ENCODE assay signal across 14 cellular contexts in genomic region chr1:175016073-175016722, GRCh38. TPM values are rescaled to one million over a fixed set of nuclear protein-coding genes. Genes with fewer than 3 reads are reported as not detected.
DNase-seq lines count a peak whose midpoint lies in the region; TF ChIP-seq lines count a peak whose summit lies in the region.
"Had no signal": no experiment of that assay in that cellular context is flagged by ENCODE, and none has a peak within 500 bp of the region (broad histone marks: within the 10 kb centered on the region; RNA-seq: fewer than 3 reads in every experiment).

No MANE protein-coding gene starts in this region.

- peak overlapping the region; percentile 57 for H3K27ac Mint-ChIP-seq in activated T-cell treated with anti-CD3 and anti-CD28 coated beads, Interleukin-2, amount 50 U/mL, for 24 hours
- H3K27ac Mint-ChIP-seq in endothelial cell (ENCODE audit: unreplicated experiment): no peak overlapping the region

- no peak overlapping the region for H2AFZ ChIP-seq in smooth muscle cell (ENCODE audit: low read depth)

- H3K79me2 ChIP-seq in smooth muscle cell (ENCODE audit: low read depth): peaks cover 16% of the 10 kb centered on the region

- no peaks in the 10 kb centered on the region for H3F3A ChIP-seq in smooth muscle cell (ENCODE audit: low read depth)

- H3K9ac ChIP-seq in smooth muscle cell (ENCODE audit: low read depth): no peak overlapping the region

- no peaks in the 10 kb centered on the region for H3K27me3 ChIP-seq in SJSA1 (replicated peaks)
- no peaks in the 10 kb centered on the region for H3K27me3 ChIP-seq in smooth muscle cell (ENCODE audit: low read depth)
- H3K27me3 ChIP-seq: BE2C, colonic mucosa had no signal

- H3K27me3 Mint-ChIP-seq in activated T-cell treated with anti-CD3 and anti-CD28 coated beads, Interleukin-2, amount 50 U/mL, for 24 hours: no peaks in the 10 kb centered on the region
- no peaks in the 10 kb centered on the region for H3K27me3 Mint-ChIP-seq in endothelial cell (ENCODE audit: unreplicated experiment)

- peaks cover 17% of the 10 kb centered on the region for H3K4me1 ChIP-seq in SJSA1 (replicated peaks)
- H3K4me1 ChIP-seq in smooth muscle cell (ENCODE audit: low read depth): no peaks in the 10 kb centered on the region
- H3K4me1 ChIP-seq: BE2C, colonic mucosa had no signal

- H3K4me3 ChIP-seq in SJSA1: no peak overlapping the region
- no peak overlapping the region for H3K4me3 ChIP-seq in epithelial cell of esophagus (ENCODE audit: low read length)
- H3K4me3 ChIP-seq in smooth muscle cell: no peak overlapping the region
- H3K4me3 ChIP-seq: colonic mucosa had no signal

- no peak overlapping the region for H3K4me3 Mint-ChIP-seq in activated T-cell treated with anti-CD3 and anti-CD28 coated beads, Interleukin-2, amount 50 U/mL, for 24 hours
- H3K4me3 Mint-ChIP-seq in endothelial cell (ENCODE audit: unreplicated experiment): no peak overlapping the region

- no peak for TF ChIP-seq CTCF in epithelial cell of esophagus (IDR thresholded peaks at IDR 0.05; ENCODE audit: insufficient read depth, low read depth, low read length, missing control alignments)
- TF ChIP-seq CTCF in smooth muscle cell (IDR thresholded peaks at IDR 0.05; ENCODE audit: borderline replicate concordance, insufficient read depth, poor library complexity, severe bottlenecking): no peak
- TF ChIP-seq CTCF in endothelial cell (IDR thresholded peaks at IDR 0.05; ENCODE audit: unreplicated experiment): no peak

- no peaks in the 10 kb centered on the region for H3K9me3 Mint-ChIP-seq in activated T-cell treated with anti-CD3 and anti-CD28 coated beads, Interleukin-2, amount 50 U/mL, for 24 hours
- no peaks in the 10 kb centered on the region for H3K9me3 Mint-ChIP-seq in endothelial cell (ENCODE audit: unreplicated experiment)

- peaks cover 69% of the 10 kb centered on the region for H3K36me3 ChIP-seq in SJSA1
- H3K36me3 ChIP-seq in smooth muscle cell (ENCODE audit: low read depth): peaks cover 14% of the 10 kb centered on the region

- H4K20me1 ChIP-seq in smooth muscle cell (ENCODE audit: low read depth): no peaks in the 10 kb centered on the region

- H3K9me3 ChIP-seq in SJSA1 (replicated peaks) (no peaks in the 10 kb centered on the region), smooth muscle cell (replicated peaks; ENCODE audit: low read depth) (no peaks in the 10 kb centered on the region)
- H3K9me3 ChIP-seq: BE2C, colonic mucosa had no signal

- H3K36me3 Mint-ChIP-seq in activated T-cell treated with anti-CD3 and anti-CD28 coated beads, Interleukin-2, amount 50 U/mL, for 24 hours (ENCODE audit: low read depth): peaks cover 90% of the 10 kb centered on the region
- H3K36me3 Mint-ChIP-seq in endothelial cell (ENCODE audit: low read depth, unreplicated experiment): peaks cover 26% of the 10 kb centered on the region

- peaks cover 22% of the 10 kb centered on the region for H3K4me1 Mint-ChIP-seq in activated T-cell treated with anti-CD3 and anti-CD28 coated beads, Interleukin-2, amount 50 U/mL, for 24 hours (ENCODE audit: low read depth)
- H3K4me1 Mint-ChIP-seq in endothelial cell (ENCODE audit: unreplicated experiment): peaks cover 4% of the 10 kb centered on the region

- WGBS in smooth muscle cell (ENCODE audit: low lambda C conversion rate): 94% methylated on average over 3 of the region's 3 CpGs

- H3K27ac ChIP-seq in SJSA1 (0 out of 2 replicates have a peak overlapping the region, but pooled peaks have one; percentile 58), smooth muscle cell (ENCODE audit: low read depth) (peak overlapping the region; percentile 28)
- H3K27ac ChIP-seq: colonic mucosa had no signal

- DNase-seq in activated T-cell treated with anti-CD3 and anti-CD28 coated beads, Interleukin-2, amount 50 U/mL, for 24 hours: no peak
- DNase-seq in activated T-cell treated with anti-CD3 and anti-CD28 coated beads, Interleukin-2, amount 50 U/mL, for 48 hours: no peak
- DNase-seq in SJSA1 (ENCODE audit: low read depth in 1 of 2, low spot score in 2 of 2): no peak
- peak; percentile 11 for DNase-seq in epithelial cell of esophagus (ENCODE audit: low read depth)
- no peak for DNase-seq in smooth muscle cell (lab: John Stamatoyannopoulos, UW; ENCODE audit: unreplicated experiment)
- no peak for DNase-seq in endothelial cell (ENCODE audit: low spot score)
- no peak for DNase-seq in hepatic stellate cell (ENCODE audit: low spot score)
- no peak for DNase-seq in NCI-H1105 (lab: John Stamatoyannopoulos, UW)
- DNase-seq: activated CD4-positive, alpha-beta T cell treated with anti-CD3 and anti-CD28 coated beads for 1 hour; BE2C; colonic mucosa; NCI-H2081 treated with DMSO at 0.1 percent for 48 hours; SW 1271 had no signal

- no peak overlapping the region for H3K4me2 ChIP-seq in smooth muscle cell

RNA-seq across cellular contexts. Expression of gene MRPS14, which starts 7.0 kb away (rescaled TPM):
- total RNA-seq in SJSA1 (2014; rRNA removed; shearing (Covaris generic)): 28.9 and 33.6 TPM in 2 replicates
- total RNA-seq in smooth muscle cell (20.6 and 29.1 TPM in 2 replicates), endothelial cell (ENCODE audit: unreplicated experiment) (41.5 TPM)
- 57.2 and 58.0 TPM in 2 replicates for polyA plus RNA-seq in smooth muscle cell

RNA-seq across cellular contexts. Expression of gene CACYBP, which starts 16.5 kb away (rescaled TPM):
- total RNA-seq in SJSA1 (2014; rRNA removed; shearing (Covaris generic)): 376 and 566 TPM in 2 replicates
- total RNA-seq in smooth muscle cell (46.8 and 548 TPM in 2 replicates), endothelial cell (ENCODE audit: unreplicated experiment) (95.0 TPM)
- 51.1 and 54.6 TPM in 2 replicates for polyA plus RNA-seq in smooth muscle cell

RNA-seq across cellular contexts. Expression of gene TNN, which starts 51.4 kb away (rescaled TPM):
- total RNA-seq in SJSA1 (2014; rRNA removed; shearing (Covaris generic)): 5.3 and 6.0 TPM in 2 replicates
- 0.63 and 0.72 TPM in 2 replicates for total RNA-seq in smooth muscle cell
- polyA plus RNA-seq in smooth muscle cell: 0.56 and 0.86 TPM in 2 replicates
- 4.1 TPM for total RNA-seq in endothelial cell (ENCODE audit: unreplicated experiment)
- total RNA-seq: ureter had no signal
